Comparison of ENCODE assay signal across 14 cellular contexts in genomic region chr3:168154101-168154500, GRCh38. TPM values are rescaled to one million over a fixed set of nuclear protein-coding genes. Genes with fewer than 3 reads are reported as not detected.
DNase-seq lines count a peak whose midpoint lies in the region; ATAC-seq and TF ChIP-seq lines count a peak whose summit lies in the region.
"Had no signal": no experiment of that assay in that cellular context is flagged by ENCODE, and none has a peak within 500 bp of the region (broad histone marks: within the 10 kb centered on the region; RNA-seq: fewer than 3 reads in every experiment).

No MANE protein-coding gene starts in this region.

- H3K4me3 ChIP-seq in left lung = no peak overlapping the region
- H3K4me3 ChIP-seq: GM23338 had no signal

- H3K4me3 Mint-ChIP-seq in stimulated activated naive CD8-positive, alpha-beta T cell treated with anti-CD3 and anti-CD28 coated beads, Interleukin-15, amount 100 ng/mL, for 72 hours = no peak overlapping the region
- H3K4me3 Mint-ChIP-seq: CD4-positive, CD25-positive, alpha-beta regulatory T cell; CD8-positive, alpha-beta memory T cell; GM23338 had no signal

- peak; percentile 21 for DNase-seq in OCI-M1 (lab: John Stamatoyannopoulos, UW)
- DNase-seq in left lung = no peak
- no peak for DNase-seq in stimulated activated naive CD8-positive, alpha-beta T cell treated with anti-CD3 and anti-CD28 coated beads, Interleukin-15, amount 100 ng/mL, for 72 hours
- no peak for DNase-seq in hepatic stellate cell (ENCODE audit: low spot score)
- no peak for DNase-seq in activated CD4-positive, alpha-beta T cell treated with anti-CD3 and anti-CD28 coated beads for 48 hours
- DNase-seq: BE2C; C1 segment of cervical spinal cord; Caco-2; CD4-positive, CD25-positive, alpha-beta regulatory T cell; CD8-positive, alpha-beta memory T cell; HCEC 1CT; IMR-90 had no signal

- H3K9me3 Mint-ChIP-seq in stimulated activated naive CD8-positive, alpha-beta T cell treated with anti-CD3 and anti-CD28 coated beads, Interleukin-15, amount 100 ng/mL, for 72 hours = peaks cover 20 to 23% of the 10 kb centered on the region in 2 donors

- H3K27me3 ChIP-seq in left lung = no peaks in the 10 kb centered on the region
- H3K27me3 ChIP-seq: BE2C had no signal

- no peaks in the 10 kb centered on the region for H3K4me1 Mint-ChIP-seq in stimulated activated naive CD8-positive, alpha-beta T cell treated with anti-CD3 and anti-CD28 coated beads, Interleukin-15, amount 100 ng/mL, for 72 hours
- H3K4me1 Mint-ChIP-seq: CD4-positive, CD25-positive, alpha-beta regulatory T cell; CD8-positive, alpha-beta memory T cell had no signal

- peak; percentile 25 for ATAC-seq in esophagus mucosa
- peak; percentile 74 for ATAC-seq in left lung
- no peak for ATAC-seq in stimulated activated naive CD8-positive, alpha-beta T cell treated with anti-CD3 and anti-CD28 coated beads, Interleukin-15, amount 100 ng/mL, for 72 hours
- ATAC-seq: GM23338 had no signal

- TF ChIP-seq CTCF in left lung (IDR thresholded peaks at IDR 0.05) = no peak

- H3K36me3 ChIP-seq in left lung = no peaks in the 10 kb centered on the region
- H3K36me3 ChIP-seq: BE2C had no signal

- peaks cover 25% of the 10 kb centered on the region for H3K27me3 Mint-ChIP-seq in stimulated activated naive CD8-positive, alpha-beta T cell treated with anti-CD3 and anti-CD28 coated beads, Interleukin-15, amount 100 ng/mL, for 72 hours
- H3K27me3 Mint-ChIP-seq: CD4-positive, CD25-positive, alpha-beta regulatory T cell had no signal

- no peak overlapping the region for H3K27ac Mint-ChIP-seq in stimulated activated naive CD8-positive, alpha-beta T cell treated with anti-CD3 and anti-CD28 coated beads, Interleukin-15, amount 100 ng/mL, for 72 hours
- H3K27ac Mint-ChIP-seq: CD4-positive, CD25-positive, alpha-beta regulatory T cell; CD8-positive, alpha-beta memory T cell; GM23338 had no signal

- H3K9me3 ChIP-seq in left lung = peaks cover 0 to 14% of the 10 kb centered on the region in 2 donors
- H3K9me3 ChIP-seq: BE2C had no signal

- H3K27ac ChIP-seq in left lung = no peak overlapping the region

- H3K4me1 ChIP-seq in left lung = no peaks in the 10 kb centered on the region
- H3K4me1 ChIP-seq: BE2C had no signal

- intact Hi-C loops in left lung (cut with DNase I) = loop anchor here in 1 of 2 donors (10.0 kb wide), 1 partner anchor 99 kb away; no protein-coding TSS in a partner anchor

RNA-seq across cellular contexts. Expression of gene GOLIM4, which starts 58.4 kb away (rescaled TPM):
- total RNA-seq in esophagus mucosa (8.6 TPM), left lung (10 to 100 TPM; 40.6 to 41.3 TPM)
